ENCODE assay signal across 20 cellular contexts in genomic region chr3:140421884-140422283, GRCh38.
DNase-seq lines count a peak whose midpoint lies in the region; ATAC-seq, FAIRE-seq and TF ChIP-seq lines count a peak whose summit lies in the region.
"Had no signal": no experiment of that assay in that cellular context is flagged by ENCODE, and none has a peak within 500 bp of the region (broad histone marks: within the 10 kb centered on the region; RNA-seq: fewer than 3 reads in every experiment).

No MANE protein-coding gene starts in this region.

- WGBS in transverse colon (ENCODE audit: low coverage in 1 of 2), 2 donors = 78 to 88% methylated on average over 1 of the region's 1 CpG

- H3K9me1 ChIP-seq in keratinocyte (ENCODE audit: control insufficient read depth, extremely low read depth, insufficient read depth, low read length) = peaks cover 3% of the 10 kb centered on the region

- dilution Hi-C loops in keratinocyte (cut with MboI; ENCODE audit: extremely low pct_ligation_motif_present, low sequenced_read_pairs) = no loop called here

- H3K4me3 ChIP-seq in breast epithelium (no peak overlapping the region), keratinocyte (ENCODE audit: control insufficient read depth in 2 of 3, extremely low read depth in 1 of 3, insufficient read depth in 2 of 3, low read depth in 1 of 3, low read length in 3 of 3) (no peak overlapping the region), transverse colon (no peak overlapping the region)
- H3K4me3 ChIP-seq: K562 had no signal

- ATAC-seq in HG03432 (IDR thresholded peaks at IDR 0.05; ENCODE audit: unreplicated experiment) (no peak), GM21381 (IDR thresholded peaks at IDR 0.05; ENCODE audit: unreplicated experiment) (no peak), GM19463 (IDR thresholded peaks at IDR 0.05; ENCODE audit: unreplicated experiment) (no peak)
- ATAC-seq: K562 had no signal

- peak; percentile 73 for FAIRE-seq in keratinocyte (lab: Jason Lieb, UNC)
- FAIRE-seq: G401.6, K562 had no signal

- peak overlapping the region; percentile 92 for H3K27ac Mint-ChIP-seq in MCF 10A (ENCODE audit: low read depth, unreplicated experiment)
- peak overlapping the region; percentile 61 for H3K27ac Mint-ChIP-seq in chondrocyte (ENCODE audit: unreplicated experiment)

- H3K4me1 ChIP-seq in breast epithelium (no peaks in the 10 kb centered on the region), keratinocyte (ENCODE audit: control insufficient read depth, extremely low read depth, insufficient read depth, low read length) (peaks cover 25% of the 10 kb centered on the region), transverse colon (no peaks in the 10 kb centered on the region)

- TF ChIP-seq EP300 in transverse colon (IDR thresholded peaks at IDR 0.05; ENCODE audit: low read depth) = no peak

- H3K27ac ChIP-seq in breast epithelium (no peak overlapping the region), keratinocyte (ENCODE audit: control insufficient read depth, insufficient read depth, low read length) (no peak overlapping the region), transverse colon (no peak overlapping the region)
- H3K27ac ChIP-seq: 22Rv1 had no signal

- TF ChIP-seq CTCF in MCF 10A (IDR thresholded peaks at IDR 0.05; ENCODE audit: unreplicated experiment) (no peak), breast epithelium (IDR thresholded peaks at IDR 0.05) (no peak), chondrocyte (IDR thresholded peaks at IDR 0.05) (no peak), keratinocyte (optimal IDR thresholded peaks at IDR 0.05 in 1 of 3, IDR thresholded peaks at IDR 0.05 in 1 of 3, conservative IDR thresholded peaks at IDR 0.05 in 1 of 3; ENCODE audit: extremely low read depth in 1 of 3, insufficient read depth in 2 of 3, low read length in 3 of 3) (no peak), transverse colon (IDR thresholded peaks at IDR 0.05) (no peak)

- H3K36me3 ChIP-seq in breast epithelium = no peaks in the 10 kb centered on the region
- H3K36me3 ChIP-seq in keratinocyte (ENCODE audit: control insufficient read depth in 2 of 2, extremely low read depth in 1 of 2, insufficient read depth in 2 of 2, low read length in 2 of 2) = no peaks in the 10 kb centered on the region
- H3K36me3 ChIP-seq in transverse colon = no peaks in the 10 kb centered on the region

- BruUV-seq in MCF 10A (replicated peaks; lab: Mats Ljungman, UMichigan) = no TSS peak

- no peaks in the 10 kb centered on the region for H3K79me2 ChIP-seq in keratinocyte (ENCODE audit: control insufficient read depth, insufficient read depth, low read length)

- POLR2A ChIA-PET in MCF 10A (lab: Yijun Ruan, JAX) = no interaction called here

- no peak overlapping the region for H3K4me3 Mint-ChIP-seq in MCF 10A (ENCODE audit: unreplicated experiment)
- H3K4me3 Mint-ChIP-seq in chondrocyte (ENCODE audit: unreplicated experiment) = no peak overlapping the region

- H3K9ac ChIP-seq in keratinocyte (ENCODE audit: control insufficient read depth, extremely low read depth, insufficient read depth, low read length) = no peak overlapping the region

- CTCF ChIA-PET in MCF 10A (lab: Yijun Ruan, JAX) = no interaction called here

- H3K9me3 Mint-ChIP-seq in MCF 10A (ENCODE audit: unreplicated experiment) (no peaks in the 10 kb centered on the region), chondrocyte (ENCODE audit: low read depth) (no peaks in the 10 kb centered on the region)

- no peak for TF ChIP-seq POLR2A in breast epithelium (IDR thresholded peaks at IDR 0.05)
- TF ChIP-seq POLR2A in transverse colon (IDR thresholded peaks at IDR 0.05) = no peak

- H3K9me3 ChIP-seq in breast epithelium = no peaks in the 10 kb centered on the region
- H3K9me3 ChIP-seq in keratinocyte (ENCODE audit: control insufficient read depth, low read depth, low read length) = no peaks in the 10 kb centered on the region
- no peaks in the 10 kb centered on the region for H3K9me3 ChIP-seq in transverse colon

- H2AFZ ChIP-seq in keratinocyte (ENCODE audit: control insufficient read depth, low read length) = no peak overlapping the region

- DNase-seq in MCF 10A (ENCODE audit: unreplicated experiment) (no peak), breast epithelium (ENCODE audit: low spot score in 2 of 2) (no peak), chondrocyte (ENCODE audit: low spot score) (no peak), keratinocyte (ENCODE audit: low read depth, low spot score) (no peak), transverse colon (no peak)
- DNase-seq: AML-193, DND-41, GOT3, NCI-H187, NCI-H2227 treated with DMSO at 0.1 percent for 48 hours, NCI-H524, NCI-H82, RPMI8226, SIG-M5 had no signal

- no peaks in the 10 kb centered on the region for H4K20me1 ChIP-seq in keratinocyte (ENCODE audit: control insufficient read depth, extremely low read depth, insufficient read depth, low read length)

- in situ Hi-C loops in transverse colon (cut with MboI; ENCODE audit: low pct_ligation_motif_present in 1 of 4, low pct_unique_long_range_greater_than_20kb in 1 of 4, low sequenced_read_pairs in 3 of 4) = no loop called here

- no peak overlapping the region for H3K4me2 ChIP-seq in keratinocyte (ENCODE audit: control insufficient read depth, extremely low read depth, insufficient read depth, low read depth, low read length)

- H3K27me3 ChIP-seq in breast epithelium (no peaks in the 10 kb centered on the region), keratinocyte (ENCODE audit: control insufficient read depth, extremely low read depth, insufficient read depth, low read length) (no peaks in the 10 kb centered on the region), transverse colon (no peaks in the 10 kb centered on the region)

- peaks cover 30% of the 10 kb centered on the region for H3K4me1 Mint-ChIP-seq in MCF 10A (ENCODE audit: insufficient read depth, unreplicated experiment)
- peaks cover 59% of the 10 kb centered on the region for H3K4me1 Mint-ChIP-seq in chondrocyte (ENCODE audit: low read depth)

- no peaks in the 10 kb centered on the region for H3K36me3 Mint-ChIP-seq in MCF 10A (ENCODE audit: insufficient read depth, unreplicated experiment)
- no peaks in the 10 kb centered on the region for H3K36me3 Mint-ChIP-seq in chondrocyte (ENCODE audit: low read depth)

- intact Hi-C loops in MCF 10A (cut with micrococcal nuclease) (no loop called here), breast epithelium (cut with DNase I; ENCODE audit: low total_unique reads) (no loop called here), transverse colon (cut with DNase I; ENCODE audit: low total_unique reads) (no loop called here)

- no peaks in the 10 kb centered on the region for H3K27me3 Mint-ChIP-seq in MCF 10A (ENCODE audit: insufficient read depth, unreplicated experiment)
- no peaks in the 10 kb centered on the region for H3K27me3 Mint-ChIP-seq in chondrocyte (ENCODE audit: low read depth)
